ENCODE assay signal across 20 cellular contexts in genomic region chr1:40982721-40983120, GRCh38. TPM values are rescaled to one million over a fixed set of nuclear protein-coding genes. Genes with fewer than 3 reads are reported as not detected.
DNase-seq lines count a peak whose midpoint lies in the region; ATAC-seq and TF ChIP-seq lines count a peak whose summit lies in the region.
"Had no signal": no experiment of that assay in that cellular context is flagged by ENCODE, and none has a peak within 500 bp of the region (broad histone marks: within the 10 kb centered on the region; RNA-seq: fewer than 3 reads in every experiment).

No MANE protein-coding gene starts in this region.

- TF ChIP-seq POLR2A in esophagus muscularis mucosa (IDR thresholded peaks at IDR 0.05; ENCODE audit: low read depth) (no peak), suprapubic skin (IDR thresholded peaks at IDR 0.05) (no peak)

- H3K27me3 Mint-ChIP-seq in activated T-cell treated with anti-CD3 and anti-CD28 coated beads, Interleukin-2, amount 50 U/mL, for 24 hours = no peaks in the 10 kb centered on the region

- peak overlapping the region; percentile 92 for H3K4me3 Mint-ChIP-seq in activated T-cell treated with anti-CD3 and anti-CD28 coated beads, Interleukin-2, amount 50 U/mL, for 24 hours

- TF ChIP-seq CTCF in Panc1 (IDR thresholded peaks at IDR 0.05) (no peak), esophagus muscularis mucosa (IDR thresholded peaks at IDR 0.05) (no peak), suprapubic skin (IDR thresholded peaks at IDR 0.05) (no peak)

- H3K27me3 ChIP-seq in Panc1 (ENCODE audit: control insufficient read depth, insufficient read depth, low read length) = no peaks in the 10 kb centered on the region
- no peaks in the 10 kb centered on the region for H3K27me3 ChIP-seq in esophagus muscularis mucosa
- no peaks in the 10 kb centered on the region for H3K27me3 ChIP-seq in suprapubic skin
- H3K27me3 ChIP-seq: Peyer's patch, upper lobe of left lung had no signal

- H3K27ac ChIP-seq in Panc1 (ENCODE audit: low read length) (peak overlapping the region; percentile 67), esophagus muscularis mucosa (replicated peaks in 1 of 4) (peak overlapping the region; percentile 91 to 96 (median 94)), suprapubic skin (peak overlapping the region; percentile 60)
- H3K27ac ChIP-seq: WERI-Rb-1 had no signal

- POLR2A ChIA-PET in Panc1 (lab: Charles Lee) = no interaction called here

- in situ Hi-C loops in Panc1 (cut with HindIII; ENCODE audit: low pct_unique_long_range_greater_than_20kb, low sequenced_read_pairs) = no loop called here

- intact Hi-C loops in Panc1 (cut with micrococcal nuclease; ENCODE audit: unreplicated experiment) (no loop called here), esophagus muscularis mucosa (cut with DNase I) (no loop called here)

- H3K4me3 ChIP-seq in Panc1 (ENCODE audit: low read depth in 2 of 2, low read length in 2 of 2) = peak overlapping the region; percentile 80 to 93; a peak in 3 of 4 replicates
- H3K4me3 ChIP-seq in esophagus muscularis mucosa = peak overlapping the region in 1 of 4 donors; percentile 39
- H3K4me3 ChIP-seq in suprapubic skin = no peak overlapping the region
- H3K4me3 ChIP-seq: Peyer's patch had no signal

- no peak for TF ChIP-seq EP300 in esophagus muscularis mucosa (IDR thresholded peaks at IDR 0.05)
- no peak for TF ChIP-seq EP300 in suprapubic skin (IDR thresholded peaks at IDR 0.05)

- BruUV-seq in Panc1 (replicated peaks; lab: Mats Ljungman, UMichigan) = no TSS peak

- CTCF ChIA-PET in Panc1 (lab: Charles Lee) = interaction anchor here (0.6 kb wide), 1 partner anchor 34 kb away, joined by 7 read pairs; no protein-coding TSS in a partner anchor

- DNase-seq in activated T-cell treated with anti-CD3 and anti-CD28 coated beads, Interleukin-2, amount 50 U/mL, for 24 hours = no peak
- no peak for DNase-seq in activated T-cell treated with anti-CD3 and anti-CD28 coated beads for 4 hours
- DNase-seq in Panc1 (ENCODE audit: low read depth, low spot score) = no peak
- no peak for DNase-seq in esophagus muscularis mucosa (ENCODE audit: extremely low spot score)
- no peak for DNase-seq in suprapubic skin (ENCODE audit: low spot score in 2 of 2)
- DNase-seq in mucosa of gallbladder (ENCODE audit: low spot score) = no peak
- DNase-seq in LoVo (ENCODE audit: low spot score) = no peak
- no peak for DNase-seq in NCI-H187 (lab: John Stamatoyannopoulos, UW)
- DNase-seq: ACHN; central memory CD4-positive, alpha-beta T cell; HCEC 1CT; immature natural killer cell; MV-4-11; NCI-H2107; NCI-H69; Peyer's patch; stimulated activated CD4-positive, alpha-beta T cell treated with anti-CD3 and anti-CD28 coated beads, Interleukin-4, amount 100 ng/mL, for 1 hour; upper lobe of left lung; WERI-Rb-1 had no signal

- H3K36me3 ChIP-seq in Panc1 (ENCODE audit: control insufficient read depth, insufficient read depth, low read length) (peaks cover 49% of the 10 kb centered on the region), esophagus muscularis mucosa (peaks cover 17 to 41% (median 32%) of the 10 kb centered on the region in 4 donors), suprapubic skin (peaks cover 34% of the 10 kb centered on the region)

- H3K36me3 Mint-ChIP-seq in activated T-cell treated with anti-CD3 and anti-CD28 coated beads, Interleukin-2, amount 50 U/mL, for 24 hours (ENCODE audit: low read depth) = peaks cover 75% of the 10 kb centered on the region

- no peaks in the 10 kb centered on the region for H3K9me3 ChIP-seq in Panc1 (ENCODE audit: control insufficient read depth, insufficient read depth, low read depth, low read length)
- H3K9me3 ChIP-seq in esophagus muscularis mucosa = no peaks in the 10 kb centered on the region
- H3K9me3 ChIP-seq in suprapubic skin = no peaks in the 10 kb centered on the region
- H3K9me3 ChIP-seq: Peyer's patch, upper lobe of left lung had no signal

- 41% methylated on average over 1 of the region's 1 CpG for WGBS in esophagus muscularis mucosa
- WGBS in suprapubic skin = 57% methylated on average over 1 of the region's 1 CpG

- H3K9me3 Mint-ChIP-seq in activated T-cell treated with anti-CD3 and anti-CD28 coated beads, Interleukin-2, amount 50 U/mL, for 24 hours = no peaks in the 10 kb centered on the region
- H3K9me3 Mint-ChIP-seq: immature natural killer cell had no signal

- H3K4me1 ChIP-seq in Panc1 (ENCODE audit: control insufficient read depth, insufficient read depth, low read length) (peaks cover 48% of the 10 kb centered on the region), esophagus muscularis mucosa (peaks cover 16 to 88% (median 66%) of the 10 kb centered on the region in 4 donors), suprapubic skin (peaks cover 47% of the 10 kb centered on the region)

- peak overlapping the region; percentile 92 for H3K27ac Mint-ChIP-seq in activated T-cell treated with anti-CD3 and anti-CD28 coated beads, Interleukin-2, amount 50 U/mL, for 24 hours

- peaks cover 63% of the 10 kb centered on the region for H3K4me1 Mint-ChIP-seq in activated T-cell treated with anti-CD3 and anti-CD28 coated beads, Interleukin-2, amount 50 U/mL, for 24 hours (ENCODE audit: low read depth)

- no peak for ATAC-seq in Panc1
- ATAC-seq: sciatic nerve had no signal

RNA-seq across cellular contexts. Expression of gene CTPS1, which starts 3.2 kb away (rescaled TPM):
- total RNA-seq in Panc1 (2021; ENCODE audit: unreplicated experiment) (166 TPM), esophagus muscularis mucosa (10 to 100 TPM; 26.6 to 38.6 (median 32.7) TPM), suprapubic skin (10 to 100 TPM; 15.9 to 23.6 (median 20.0) TPM), mucosa of gallbladder (20.4 TPM)
- 83.3 TPM for polyA plus RNA-seq in Panc1 (2012; ENCODE audit: insufficient read length)

RNA-seq across cellular contexts. Expression of gene SLFNL1, which starts 38.8 kb away (rescaled TPM):
- total RNA-seq in Panc1 (2021; ENCODE audit: unreplicated experiment) (0.10 TPM), esophagus muscularis mucosa (under 1 TPM; 0.17 to 0.52 (median 0.47) TPM), suprapubic skin (under 1 TPM in 3 of 4 donors, not detected in 1; 0.42 to 0.97 (median 0.60) TPM), mucosa of gallbladder (0.60 TPM)
- polyA plus RNA-seq in Panc1 (2012; ENCODE audit: insufficient read length) = 1.3 TPM
